In the genomic region with DNA sequence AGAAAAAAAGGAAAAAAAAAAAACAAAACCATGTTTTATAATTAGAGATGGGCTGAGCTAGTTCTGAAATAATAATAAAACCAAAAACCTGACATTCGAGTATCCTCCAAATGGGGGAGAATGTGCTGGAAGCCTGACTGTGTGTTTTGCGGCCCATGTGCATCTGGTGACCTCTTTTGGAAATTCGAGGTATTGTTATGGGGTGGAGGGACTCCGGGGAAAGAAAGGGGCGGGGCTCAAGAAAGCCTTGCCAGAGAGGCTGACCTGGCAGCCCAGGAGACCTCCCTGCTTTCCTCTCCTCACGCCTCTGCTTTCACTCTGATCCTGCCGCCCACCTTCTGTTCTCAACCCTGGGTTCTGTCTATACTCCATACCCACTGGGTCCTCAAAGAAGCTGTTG, we compare ENCODE assay signal across 8 cellular contexts.
DNase-seq lines count a peak whose midpoint lies in the region; ATAC-seq, FAIRE-seq and TF ChIP-seq lines count a peak whose summit lies in the region.

No MANE protein-coding gene starts in this region.

- DNase-seq in SIG-M5 treated with dmso at 0.1 percent for 504 hours (lab: John Stamatoyannopoulos, UW; ENCODE audit: unreplicated experiment) = peak; percentile 26
- DNase-seq in SIG-M5 (lab: John Stamatoyannopoulos, UW) = no peak
- peak; percentile 71 for DNase-seq in HTR-8/SVneo (ENCODE audit: insufficient read length, low spot score)
- peak; percentile 63 for DNase-seq in osteoblast (ENCODE audit: insufficient read length, low spot score, missing footprints)
- no peak for DNase-seq in amygdala (lab: John Stamatoyannopoulos, UW)
- no peak for DNase-seq in omental fat pad (ENCODE audit: low spot score)

- no peaks in the 10 kb centered on the region for H3K79me2 ChIP-seq in osteoblast (ENCODE audit: insufficient read depth, low read length)

- peak; percentile 67 for FAIRE-seq in HTR-8/SVneo (lab: Jason Lieb, UNC)

- ATAC-seq in GM18498 (IDR thresholded peaks at IDR 0.05; ENCODE audit: unreplicated experiment) (no peak), omental fat pad (ENCODE audit: low FRiP score) (no peak)

- H3K36me3 ChIP-seq in osteoblast (ENCODE audit: insufficient read depth, low read length) = no peaks in the 10 kb centered on the region

- no peak overlapping the region for H2AFZ ChIP-seq in osteoblast (ENCODE audit: low read length)

- H3K4me3 ChIP-seq in osteoblast (ENCODE audit: insufficient read depth, low read length) = no peak overlapping the region

- H3K27ac ChIP-seq in VCaP = no peak overlapping the region
- H3K27ac ChIP-seq in osteoblast (ENCODE audit: low read depth, low read length) = no peak overlapping the region

- TF ChIP-seq CTCF in VCaP (conservative IDR thresholded peaks at IDR 0.05) (peak; percentile 74), osteoblast (IDR thresholded peaks at IDR 0.05; ENCODE audit: extremely low read depth, low read depth, low read length) (no peak), omental fat pad (IDR thresholded peaks at IDR 0.05) (no peak)

- H3K4me1 ChIP-seq in osteoblast (ENCODE audit: insufficient read depth, low read length) = no peaks in the 10 kb centered on the region

- H3K4me2 ChIP-seq in osteoblast (ENCODE audit: insufficient read depth, low read length) = no peak overlapping the region

- H4K20me1 ChIP-seq in osteoblast (ENCODE audit: insufficient read depth, low read length) = no peaks in the 10 kb centered on the region

- H3K27me3 ChIP-seq in osteoblast (ENCODE audit: insufficient read depth, low read length) = peaks cover 43% of the 10 kb centered on the region

- H3K9me3 ChIP-seq in osteoblast (ENCODE audit: low read depth, low read length) = no peaks in the 10 kb centered on the region

Comparison
In these comparisons a context has a peak if more than half of its experiments do, and no peak if none do; other contexts are left out.
1. DNase-seq: peak in SIG-M5 treated with dmso at 0.1 percent for 504 hours (single experiment), HTR-8/SVneo (single experiment) and osteoblast (single experiment); none in SIG-M5 (single experiment), amygdala (0 of 56) and omental fat pad (single experiment).